Comparison of ENCODE assay signal across 7 cellular contexts in the genomic region with DNA sequence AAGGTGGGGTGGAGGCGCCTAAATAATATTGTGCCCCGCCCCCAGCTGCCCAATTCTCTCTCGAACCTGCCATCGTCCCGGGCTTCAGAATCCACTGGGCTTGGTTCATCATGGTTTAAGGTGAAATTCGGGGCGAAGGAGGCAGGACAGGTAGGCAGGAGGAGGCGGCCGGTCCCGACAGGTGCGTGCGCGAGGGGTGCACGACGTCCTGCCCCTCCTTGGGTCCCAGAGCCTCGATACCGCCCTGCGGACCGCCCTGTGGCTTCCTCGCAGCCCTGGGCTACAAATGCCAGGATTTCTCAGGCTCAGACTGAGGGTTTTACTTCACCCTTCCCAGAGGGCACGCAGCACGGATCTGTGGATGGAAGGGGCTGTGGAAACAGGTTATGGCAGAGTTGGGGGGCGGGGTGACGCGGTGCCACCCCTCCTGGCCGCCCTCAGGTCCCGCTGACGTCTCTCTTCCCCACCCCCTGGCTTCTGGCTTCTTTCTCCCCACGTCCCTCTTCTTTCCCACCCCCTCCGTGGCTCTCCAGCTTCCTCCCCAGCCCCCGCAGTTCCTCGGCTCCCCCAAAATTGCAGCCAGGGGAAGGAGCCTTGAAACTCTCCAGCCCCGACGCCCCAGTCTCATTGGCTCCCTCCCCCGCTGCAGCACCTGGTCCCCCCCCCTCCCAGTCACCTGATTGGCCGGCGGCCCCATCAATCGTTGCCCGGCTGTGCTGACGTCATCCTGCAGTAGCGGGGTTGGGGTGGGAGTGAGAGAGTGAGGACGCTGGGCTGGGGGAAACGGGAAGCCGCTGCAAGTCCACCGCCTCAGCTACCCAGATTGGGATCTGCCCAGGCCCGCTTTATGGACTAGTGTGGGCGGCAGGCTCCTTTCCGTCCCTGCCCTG. TPM values are rescaled to one million over a fixed set of nuclear protein-coding genes. Genes with fewer than 3 reads are reported as not detected.
DNase-seq lines count a peak whose midpoint lies in the region; ATAC-seq and TF ChIP-seq lines count a peak whose summit lies in the region.

A gene (plus strand): TSS at position 725 of the 890 bp plus-strand sequence. CDS start 278 bp downstream, outside the sequence.

- H3K27ac ChIP-seq in colonic mucosa, result peak within 1 kb of the TSS; percentile 15

- H3K9ac ChIP-seq in colonic mucosa (ENCODE audit: low read depth in 2 of 2, low read length in 2 of 2), result peak within 1 kb of the TSS; percentile 42 to 79

- no peaks in the 10 kb centered on the region for H3K4me1 ChIP-seq in colonic mucosa

- peak; percentile 17 for TF ChIP-seq POLR2A in GM18526 (IDR thresholded peaks at IDR 0.05; ENCODE audit: extremely low read depth, insufficient read length)

- ATAC-seq in HG03064 (IDR thresholded peaks at IDR 0.05; ENCODE audit: low read depth, unreplicated experiment), result peak; percentile 55

- no peaks in the 10 kb centered on the region for H3K36me3 ChIP-seq in colonic mucosa

- no peaks in the 10 kb centered on the region for H3K27me3 ChIP-seq in colonic mucosa

- peak; percentile 27 to 84 for DNase-seq in NCI-H446 (lab: John Stamatoyannopoulos, UW)
- peak; percentile 82 for DNase-seq in activated CD4-positive, alpha-beta T cell treated with anti-CD3 and anti-CD28 coated beads, Interleukin-2, amount 50 U/mL, for 1 hour
- DNase-seq in colonic mucosa, result peak; percentile 79
- peak; percentile 95 for DNase-seq in left kidney (ENCODE audit: low read depth, low spot score)
- DNase-seq in stimulated activated CD4-positive, alpha-beta T cell treated with anti-CD3 and anti-CD28 coated beads, Interleukin-1b, Interleukin-23, amount 100 ng/mL, for 48 hours, result peak; percentile 82

- no peaks in the 10 kb centered on the region for H3K9me3 ChIP-seq in colonic mucosa

- intact Hi-C loops in colonic mucosa (cut with DNase I), result no loop called here

- peak within 1 kb of the TSS; percentile 46 for H3K4me3 ChIP-seq in colonic mucosa

- no peak for TF ChIP-seq CTCF in colonic mucosa (IDR thresholded peaks at IDR 0.05)

RNA-seq across cellular contexts. Expression of the gene that starts here (rescaled TPM):
- 10 to 100 TPM; 13.6 to 17.0 TPM for total RNA-seq in colonic mucosa

Comparison
In these comparisons a context has a peak if more than half of its experiments do, and no peak if none do; other contexts are left out.
1. Peak in every context shown above with its lines: DNase-seq, ATAC-seq, H3K4me3 ChIP-seq and H3K27ac ChIP-seq.